Comparison of ENCODE assay signal across 8 cellular contexts in the genomic region with DNA sequence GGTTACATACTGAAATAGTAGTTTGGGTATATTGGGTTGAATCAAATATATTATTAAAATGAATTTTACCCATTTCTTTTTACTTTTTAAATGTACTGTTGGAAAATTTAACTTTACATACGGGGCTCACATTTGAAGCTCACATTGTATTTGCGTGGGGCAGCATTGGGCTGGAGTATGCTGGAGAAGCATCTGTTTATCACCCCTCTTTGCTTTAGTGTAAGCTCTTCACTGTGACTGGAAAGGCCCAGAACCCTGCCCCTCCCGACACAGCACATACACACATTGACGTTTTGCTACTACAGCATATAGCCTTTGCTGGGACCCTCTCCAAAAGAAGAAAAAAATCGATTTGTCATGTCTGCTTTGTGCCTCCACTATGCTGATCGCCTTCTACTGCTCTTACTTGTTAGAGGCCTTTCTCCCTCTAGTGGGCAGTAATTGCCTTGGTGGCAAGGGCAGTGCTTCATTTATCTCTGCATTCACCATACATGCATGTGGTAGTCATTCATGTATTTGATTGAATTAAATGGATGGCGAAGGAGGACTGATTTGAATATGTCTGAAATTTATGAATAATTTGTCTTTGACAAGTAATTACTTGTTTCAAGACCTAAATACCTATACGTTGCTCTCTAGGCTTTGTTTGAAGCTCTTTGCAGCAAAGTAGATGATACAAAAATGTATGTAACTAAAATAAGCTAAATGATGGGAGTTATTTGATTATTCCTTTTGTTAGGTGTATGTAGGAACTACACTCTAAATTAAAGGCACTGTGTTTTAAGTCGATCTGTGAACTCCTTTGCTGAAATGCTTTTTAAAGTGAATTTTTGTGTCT. TPM values are rescaled to one million over a fixed set of nuclear protein-coding genes. Genes with fewer than 3 reads are reported as not detected.
DNase-seq lines count a peak whose midpoint lies in the region; ATAC-seq, FAIRE-seq and TF ChIP-seq lines count a peak whose summit lies in the region.

No MANE protein-coding gene starts in this region.

- H3K27ac Mint-ChIP-seq in activated naive CD8-positive, alpha-beta T cell treated with anti-CD3 and anti-CD28 coated beads, Interleukin-2, amount 10 ng/mL, durations not matched to agents 7 days and 5 days = no peak overlapping the region

- no TSS peak for BruUV-seq in A673 (replicated peaks; lab: Mats Ljungman, UMichigan)

- peak; percentile 42 for ATAC-seq in activated naive CD8-positive, alpha-beta T cell treated with anti-CD3 and anti-CD28 coated beads, Interleukin-2, amount 10 ng/mL, durations not matched to agents 7 days and 5 days (ENCODE audit: low read depth)
- ATAC-seq in HG03571 (IDR thresholded peaks at IDR 0.05; ENCODE audit: unreplicated experiment) = no peak

- CTCF ChIA-PET in A673 (lab: Charles Lee) (interaction anchor here (0.5 to 0.6 kb wide), 3 partner anchors 11 to 298 kb away, joined by 3 to 5 read pairs (median 4); no protein-coding TSS in a partner anchor), GM10248 (lab: Yijun Ruan, JAX) (interaction anchor here (0.7 to 2.5 kb wide), 7 partner anchors 9 to 568 kb away, joined by 3 to 8 read pairs (median 4); no protein-coding TSS in a partner anchor)

- H3K9me3 ChIP-seq in A673 (ENCODE audit: low read depth, low read length, poor library complexity, severe bottlenecking) (no peaks in the 10 kb centered on the region), right atrium auricular region (no peaks in the 10 kb centered on the region), small intestine (ENCODE audit: control insufficient read depth, low read depth) (no peaks in the 10 kb centered on the region)

- H3K27me3 Mint-ChIP-seq in activated naive CD8-positive, alpha-beta T cell treated with anti-CD3 and anti-CD28 coated beads, Interleukin-2, amount 10 ng/mL, durations not matched to agents 7 days and 5 days = no peaks in the 10 kb centered on the region

- H3K4me3 ChIP-seq in A673 (ENCODE audit: low read depth, low read length, poor library complexity, severe bottlenecking) (no peak overlapping the region), right atrium auricular region (no peak overlapping the region), small intestine (ENCODE audit: low read depth in 1 of 2, low read length in 2 of 2) (no peak overlapping the region)

- TF ChIP-seq CTCF in A673 (conservative IDR thresholded peaks at IDR 0.05; ENCODE audit: low read depth, low read length) (peak; percentile 87), GM10248 (IDR thresholded peaks at IDR 0.05; ENCODE audit: control extremely low read depth, extremely low read depth, low read depth, missing control alignments) (peak; percentile 51), right atrium auricular region (IDR thresholded peaks at IDR 0.05) (peak; percentile 22 to 74)

- H3K4me3 Mint-ChIP-seq in activated naive CD8-positive, alpha-beta T cell treated with anti-CD3 and anti-CD28 coated beads, Interleukin-2, amount 10 ng/mL, durations not matched to agents 7 days and 5 days = no peak overlapping the region

- H3K27me3 ChIP-seq in A673 (replicated peaks; ENCODE audit: insufficient read depth, low read depth, low read length, poor library complexity) = no peaks in the 10 kb centered on the region
- H3K27me3 ChIP-seq in right atrium auricular region = no peaks in the 10 kb centered on the region
- no peaks in the 10 kb centered on the region for H3K27me3 ChIP-seq in small intestine (ENCODE audit: control insufficient read depth in 2 of 2, insufficient read depth in 2 of 2, low read length in 2 of 2)

- H3K4me1 ChIP-seq in A673 (ENCODE audit: insufficient read depth, low read length, poor library complexity, severe bottlenecking) (peaks cover 44% of the 10 kb centered on the region), right atrium auricular region (no peaks in the 10 kb centered on the region), small intestine (ENCODE audit: control insufficient read depth in 2 of 2, insufficient read depth in 1 of 2, low read depth in 1 of 2, low read length in 1 of 2) (no peaks in the 10 kb centered on the region)

- H3K27ac ChIP-seq in A673 (ENCODE audit: low read depth, low read length, poor library complexity, severe bottlenecking) (no peak overlapping the region), right atrium auricular region (no peak overlapping the region), small intestine (ENCODE audit: low read depth in 1 of 2, low read length in 1 of 2) (no peak overlapping the region)

- intact Hi-C loops in A673 (cut with micrococcal nuclease; ENCODE audit: unreplicated experiment) = no loop called here

- WGBS in small intestine, 3 donors = 76 to 82% (median 79%) methylated on average over 9 of the region's 9 CpGs

- no peak for FAIRE-seq in small intestine (lab: Jason Lieb, UNC)

- POLR2A ChIA-PET in A673 (lab: Charles Lee; ENCODE audit: low non-redundant PET) = no interaction called here
- POLR2A ChIA-PET in GM10248 (lab: Yijun Ruan, JAX) = interaction anchor here (1.1 kb wide), 1 partner anchor 18 kb away, joined by 3 read pairs; no protein-coding TSS in a partner anchor
- POLR2A ChIA-PET in activated naive CD8-positive, alpha-beta T cell treated with anti-CD3 and anti-CD28 coated beads, Interleukin-2, amount 10 ng/mL, durations not matched to agents 7 days and 5 days (lab: Charles Lee) = interaction anchor here (1.4 kb wide), 1 partner anchor 38 kb away, joined by 3 read pairs; the partner anchor contains the start of gene VAPA

- H3K36me3 Mint-ChIP-seq in activated naive CD8-positive, alpha-beta T cell treated with anti-CD3 and anti-CD28 coated beads, Interleukin-2, amount 10 ng/mL, durations not matched to agents 7 days and 5 days = peaks cover 17% of the 10 kb centered on the region

- DNase-seq in A673 (ENCODE audit: low spot score) = peak; percentile 81
- DNase-seq in GM10248 (ENCODE audit: extremely low spot score) = peak; percentile 19
- peak; percentile 6 for DNase-seq in NCI-H1694 treated with DMSO at 0.1 percent for 48 hours (lab: John Stamatoyannopoulos, UW)
- DNase-seq in activated naive CD8-positive, alpha-beta T cell treated with anti-CD3 and anti-CD28 coated beads, Interleukin-2, amount 10 ng/mL, durations not matched to agents 7 days and 5 days = no peak
- no peak for DNase-seq in right atrium auricular region (ENCODE audit: low spot score)
- peak; percentile 53 for DNase-seq in small intestine
- DNase-seq in cortex of kidney (lab: John Stamatoyannopoulos, UW) = no peak

- H3K36me3 ChIP-seq in A673 (ENCODE audit: insufficient read depth, low read length, poor library complexity, severe bottlenecking) (peaks cover 39% of the 10 kb centered on the region), right atrium auricular region (peaks cover 44% of the 10 kb centered on the region), small intestine (ENCODE audit: control insufficient read depth in 2 of 2, insufficient read depth in 2 of 2, low read length in 2 of 2) (peaks cover 7 to 11% of the 10 kb centered on the region in 2 donors)

- H3K4me1 Mint-ChIP-seq in activated naive CD8-positive, alpha-beta T cell treated with anti-CD3 and anti-CD28 coated beads, Interleukin-2, amount 10 ng/mL, durations not matched to agents 7 days and 5 days = no peaks in the 10 kb centered on the region

- no peaks in the 10 kb centered on the region for H3K9me3 Mint-ChIP-seq in activated naive CD8-positive, alpha-beta T cell treated with anti-CD3 and anti-CD28 coated beads, Interleukin-2, amount 10 ng/mL, durations not matched to agents 7 days and 5 days

RNA-seq across cellular contexts. Expression of gene VAPA, which starts 37.4 kb away (rescaled TPM):
- 185 and 204 TPM in 2 replicates for total RNA-seq in A673 (2021)
- 100 to 1,000 TPM; 125 to 129 TPM for total RNA-seq in activated naive CD8-positive, alpha-beta T cell treated with anti-CD3 and anti-CD28 coated beads, Interleukin-2, amount 10 ng/mL, durations not matched to agents 7 days and 5 days
- 100 to 1,000 TPM; 213 to 227 TPM for total RNA-seq in right atrium auricular region
- polyA plus RNA-seq in small intestine = 100 to 1,000 TPM; 129 to 165 (median 161) TPM

Comparison
In these comparisons a context has a peak if more than half of its experiments do, and no peak if none do; other contexts are left out.
1. DNase-seq: peak in A673 (single experiment), GM10248 (single experiment), NCI-H1694 treated with DMSO at 0.1 percent for 48 hours (single experiment) and small intestine (single experiment); none in activated naive CD8-positive, alpha-beta T cell treated with anti-CD3 and anti-CD28 coated beads, Interleukin-2, amount 10 ng/mL, durations not matched to agents 7 days and 5 days (single experiment), right atrium auricular region (single experiment) and cortex of kidney (single experiment).
2. Peak in every context shown above with its lines, with median percentiles within 50 percentile points of each other: CTCF ChIP-seq.